In genomic region chr6:128139519-128139918, GRCh38 we compare ENCODE assay signal across 15 cellular contexts.
DNase-seq lines count a peak whose midpoint lies in the region; ATAC-seq, FAIRE-seq and TF ChIP-seq lines count a peak whose summit lies in the region.
"Had no signal": no experiment of that assay in that cellular context is flagged by ENCODE, and none has a peak within 500 bp of the region (broad histone marks: within the 10 kb centered on the region; RNA-seq: fewer than 3 reads in every experiment).

No MANE protein-coding gene starts in this region.

- 74% methylated on average over 1 of the region's 1 CpG for WGBS in HepG2 (ENCODE audit: low lambda C conversion rate)

- no peak overlapping the region for H3K9ac ChIP-seq in HepG2 (ENCODE audit: insufficient read depth, low read depth, low read length)

- H3K4me2 ChIP-seq in HepG2 (ENCODE audit: low read depth, low read length) = no peak overlapping the region

- in situ Hi-C loops in HepG2 (cut with HindIII; ENCODE audit: extremely low pct_ligation_motif_present, low pct_unique_long_range_greater_than_20kb) = no loop called here

- TF ChIP-seq EP300 in HepG2 (IDR thresholded peaks at IDR 0.05; ENCODE audit: low read depth in 2 of 2, low read length in 2 of 2) (no peak), HepG2 (CRISPR knock-in tag; IDR thresholded peaks at IDR 0.05; ENCODE audit: borderline replicate concordance) (no peak)

- TF ChIP-seq RAD21 in HepG2 (CRISPR knock-in tag; IDR thresholded peaks at IDR 0.05) = no peak

- no peak for TF ChIP-seq CTCF in HepG2 (CRISPR knock-in tag; IDR thresholded peaks at IDR 0.05)

- FAIRE-seq in HepG2 (lab: Jason Lieb, UNC) = no peak
- FAIRE-seq: GM18507 had no signal

- peak; percentile 66 for DNase-seq in DMS53 (lab: John Stamatoyannopoulos, UW)
- DNase-seq in NCI-H226 = peak; percentile 54
- no peak for DNase-seq in epithelial cell of prostate (ENCODE audit: low read depth, low spot score)
- DNase-seq in HepG2 (ENCODE audit: low spot score) = peak; percentile 73
- DNase-seq in T-helper 9 cell = no peak
- DNase-seq: activated CD4-positive, CD25-positive, alpha-beta regulatory T cell treated with anti-CD3 and anti-CD28 coated beads, Interleukin-2, amount 50 U/mL, for 72 hours; activated T-cell treated with anti-CD3 and anti-CD28 coated beads, Interleukin-2, amount 50 U/mL, for 24 hours; amniotic stem cell; NCI-H1694; NK-92 treated with Interleukin-12 subunit alpha and Interleukin-12 subunit beta, amount 100 ng/mL, for 24 hours; SW 1271 had no signal

- no peaks in the 10 kb centered on the region; a peak in 1 of 5 replicates for H3K36me3 ChIP-seq in HepG2 (replicated peaks in 1 of 2; ENCODE audit: control insufficient read depth in 1 of 2, insufficient read depth in 2 of 2, low read length in 2 of 2)

- H3K4me3 ChIP-seq in HepG2 (replicated peaks in 1 of 3; ENCODE audit: insufficient read depth in 1 of 3, low read depth in 2 of 3, low read length in 3 of 3) = no peak overlapping the region

- BruUV-seq in HepG2 (replicated peaks; lab: Mats Ljungman, UMichigan) = no TSS peak

- no peak overlapping the region for H2AFZ ChIP-seq in HepG2 (ENCODE audit: low read length)

- H4K20me1 ChIP-seq in HepG2 (ENCODE audit: insufficient read depth, low read length) = no peaks in the 10 kb centered on the region; the same call in 1 of the 2 replicates

- peak overlapping the region; percentile 1 for H3K27ac ChIP-seq in epithelial cell of prostate
- no peak overlapping the region for H3K27ac ChIP-seq in HepG2 (ENCODE audit: extremely low read length, insufficient read depth, low read length)

- POLR2A ChIA-PET in HepG2 (lab: Yijun Ruan, JAX) = no interaction called here

- peaks cover 6% of the 10 kb centered on the region for H3K4me1 ChIP-seq in HepG2 (ENCODE audit: insufficient read depth, low read length)

- CTCF ChIA-PET in HepG2 (lab: Yijun Ruan, JAX; ENCODE audit: low intra/inter-chr PET ratio, low total read pairs) = no interaction called here

- intact Hi-C loops in HepG2 (cut with micrococcal nuclease; ENCODE audit: unreplicated experiment) = no loop called here

- no peaks in the 10 kb centered on the region for H3K27me3 ChIP-seq in HepG2 (ENCODE audit: control insufficient read depth in 1 of 2, insufficient read depth in 2 of 2, low read length in 2 of 2)

- no peaks in the 10 kb centered on the region for H3K9me3 ChIP-seq in HepG2 (ENCODE audit: low read length)

- ATAC-seq in HepG2 (peak; percentile 83), HG03139 (IDR thresholded peaks at IDR 0.05; ENCODE audit: unreplicated experiment) (no peak), GM18520 (IDR thresholded peaks at IDR 0.05; ENCODE audit: unreplicated experiment) (no peak), HG03565 (IDR thresholded peaks at IDR 0.05; ENCODE audit: unreplicated experiment) (no peak)

- TF ChIP-seq POLR2A in HepG2 (IDR thresholded peaks at IDR 0.05; ENCODE audit: insufficient read depth in 1 of 2, low read depth in 2 of 2, low read length in 2 of 2) = no peak

- H3K79me2 ChIP-seq in HepG2 (ENCODE audit: insufficient read depth, low read length) = no peaks in the 10 kb centered on the region

TF ChIP-seq in HepG2, 621 proteins besides CTCF, POLR2A, EP300 and RAD21 (continues in another document):
- TF ChIP-seq GFI1 (CRISPR knock-in tag; IDR thresholded peaks at IDR 0.05; ENCODE audit: borderline replicate concordance) = peak; percentile 81; the same call in 1 of the 2 replicates
- peak; percentile 84 for TF ChIP-seq FOSL2 (CRISPR knock-in tag; IDR thresholded peaks at IDR 0.05)
- TF ChIP-seq, protein P1, sequence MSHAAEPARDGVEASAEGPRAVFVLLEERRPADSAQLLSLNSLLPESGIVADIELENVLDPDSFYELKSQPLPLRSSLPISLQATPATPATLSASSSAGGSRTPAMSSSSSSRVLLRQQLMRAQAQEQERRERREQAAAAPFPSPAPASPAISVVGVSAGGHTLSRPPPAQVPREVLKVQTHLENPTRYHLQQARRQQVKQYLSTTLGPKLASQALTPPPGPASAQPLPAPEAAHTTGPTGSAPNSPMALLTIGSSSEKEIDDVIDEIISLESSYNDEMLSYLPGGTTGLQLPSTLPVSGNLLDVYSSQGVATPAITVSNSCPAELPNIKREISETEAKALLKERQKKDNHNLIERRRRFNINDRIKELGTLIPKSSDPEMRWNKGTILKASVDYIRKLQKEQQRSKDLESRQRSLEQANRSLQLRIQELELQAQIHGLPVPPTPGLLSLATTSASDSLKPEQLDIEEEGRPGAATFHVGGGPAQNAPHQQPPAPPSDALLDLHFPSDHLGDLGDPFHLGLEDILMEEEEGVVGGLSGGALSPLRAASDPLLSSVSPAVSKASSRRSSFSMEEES (CRISPR knock-in tag; IDR thresholded peaks at IDR 0.05) = no peak
- 0 out of 2 replicates have a peak, but pooled peaks have one; percentile 13 for TF ChIP-seq ARID3A (IDR thresholded peaks at IDR 0.05; ENCODE audit: low read depth, low read length)
- TF ChIP-seq MAFK (conservative IDR thresholded peaks at IDR 0.05 in 1 of 2, IDR thresholded peaks at IDR 0.05 in 1 of 2; ENCODE audit: low read length in 2 of 2) = peak; percentile 72 to 84
- TF ChIP-seq TARDBP (CRISPR knock-in tag; IDR thresholded peaks at IDR 0.05) = no peak
- peak; percentile 94 for TF ChIP-seq NFE2L2 (IDR thresholded peaks at IDR 0.05; ENCODE audit: low read length)
- TF ChIP-seq ZNF547 (CRISPR knock-in tag; IDR thresholded peaks at IDR 0.05) = no peak
- TF ChIP-seq MAFF (IDR thresholded peaks at IDR 0.05; ENCODE audit: low read depth, low read length) = peak; percentile 73
- no peak for TF ChIP-seq ZNF224 (CRISPR knock-in tag; IDR thresholded peaks at IDR 0.05)
- peak; percentile 74; the same call in 1 of the 2 replicates for TF ChIP-seq NFE2 (CRISPR knock-in tag; IDR thresholded peaks at IDR 0.05)
- no peak for TF ChIP-seq ZBTB49 (CRISPR knock-in tag; IDR thresholded peaks at IDR 0.05; ENCODE audit: borderline replicate concordance)
- 0 out of 2 replicates have a peak, but pooled peaks have one; percentile 30 for TF ChIP-seq HOMEZ (CRISPR knock-in tag; IDR thresholded peaks at IDR 0.05; ENCODE audit: low read depth)

Comparison
In these comparisons a context has a peak if more than half of its experiments do, and no peak if none do; other contexts are left out.
1. DNase-seq: peak in DMS53 (single experiment), NCI-H226 (single experiment) and HepG2 (single experiment); none in epithelial cell of prostate (single experiment) and T-helper 9 cell (single experiment).